ENCODE assay signal across 9 cellular contexts in the genomic region with DNA sequence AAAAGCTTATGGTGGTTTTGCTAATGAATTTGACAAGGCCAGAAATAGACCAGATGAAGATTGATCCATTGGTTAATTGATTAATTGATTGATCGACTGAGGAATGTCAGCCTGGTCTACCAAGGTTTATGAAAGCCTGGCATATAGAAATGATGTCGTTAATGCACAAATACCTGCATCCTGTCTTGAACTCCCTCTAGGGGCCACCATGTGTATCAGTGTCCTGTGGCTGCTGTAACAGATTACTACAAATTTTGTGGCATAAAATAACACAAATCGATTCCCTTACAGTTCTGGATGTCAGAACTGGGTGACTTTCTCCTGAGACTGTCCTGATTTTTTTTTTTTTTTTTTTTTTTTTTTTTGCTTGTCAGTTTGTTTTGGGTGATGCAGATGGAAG.
A peak's percentile ranks its signal among the peaks of the same experiment; 100 is the strongest.
DNase-seq lines count a peak whose midpoint lies in the region; ATAC-seq and TF ChIP-seq lines count a peak whose summit lies in the region.
"Had no signal": no experiment of that assay in that cellular context is flagged by ENCODE, and none has a peak within 500 bp of the region (broad histone marks: within the 10 kb centered on the region; RNA-seq: fewer than 3 reads in every experiment).

No MANE protein-coding gene starts in this region.

- H3K4me3 Mint-ChIP-seq in glutamatergic neuron (ENCODE audit: unreplicated experiment), result no peak overlapping the region

- no peak overlapping the region for H3K4me3 ChIP-seq in BE2C (ENCODE audit: low read depth, low read length)
- H3K4me3 ChIP-seq in GM12865 (ENCODE audit: low read depth, low read length), result no peak overlapping the region
- no peak overlapping the region for H3K4me3 ChIP-seq in ovary

- H3K36me3 ChIP-seq in BE2C (no peaks in the 10 kb centered on the region), ovary (no peaks in the 10 kb centered on the region)

- H3K4me1 Mint-ChIP-seq in glutamatergic neuron (ENCODE audit: low read depth, unreplicated experiment), result no peaks in the 10 kb centered on the region

- 80 to 85% (median 81%) methylated on average over 3 of the region's 3 CpGs for WGBS in ovary, 3 donors

- H3K27ac ChIP-seq in ovary, result no peak overlapping the region

- TF ChIP-seq CTCF in BE2C (IDR thresholded peaks at IDR 0.05; ENCODE audit: low read depth, low read length) (peak; percentile 12; the same call in 1 of the 2 replicates), GM12865 (IDR thresholded peaks at IDR 0.05; ENCODE audit: insufficient read depth, low read depth, low read length, missing control alignments) (peak; percentile 43), glutamatergic neuron (IDR thresholded peaks at IDR 0.05; ENCODE audit: partially characterized antibody, unreplicated experiment) (peak; percentile 59), ovary (IDR thresholded peaks at IDR 0.05) (no peak)

- intact Hi-C loops in ovary (cut with DNase I), result no loop called here

- no peaks in the 10 kb centered on the region for H3K9me3 ChIP-seq in BE2C
- no peaks in the 10 kb centered on the region for H3K9me3 ChIP-seq in ovary

- no peak for ATAC-seq in HG03135 (IDR thresholded peaks at IDR 0.05; ENCODE audit: unreplicated experiment)
- ATAC-seq in HG03469 (IDR thresholded peaks at IDR 0.05; ENCODE audit: unreplicated experiment), result no peak

- H3K27me3 Mint-ChIP-seq in glutamatergic neuron (ENCODE audit: unreplicated experiment), result peaks cover 3% of the 10 kb centered on the region

- H3K9me3 Mint-ChIP-seq in glutamatergic neuron (ENCODE audit: unreplicated experiment), result peaks cover 2% of the 10 kb centered on the region

- no peaks in the 10 kb centered on the region for H3K36me3 Mint-ChIP-seq in glutamatergic neuron (ENCODE audit: unreplicated experiment)

- H3K27me3 ChIP-seq in BE2C (no peaks in the 10 kb centered on the region), ovary (no peaks in the 10 kb centered on the region)

- no peak for TF ChIP-seq POLR2A in ovary (IDR thresholded peaks at IDR 0.05)

- no peak for TF ChIP-seq EP300 in ovary (IDR thresholded peaks at IDR 0.05)

- H3K4me1 ChIP-seq in BE2C (no peaks in the 10 kb centered on the region), ovary (ENCODE audit: insufficient read depth) (no peaks in the 10 kb centered on the region)

- H3K27ac Mint-ChIP-seq in glutamatergic neuron (ENCODE audit: unreplicated experiment), result no peak overlapping the region

- DNase-seq in BE2C (no peak), GM12865 (ENCODE audit: low read depth) (peak; percentile 14), OCI-M1 (lab: John Stamatoyannopoulos, UW) (peak; percentile 13), glutamatergic neuron (no peak), inferior parietal cortex (ENCODE audit: extremely low spot score) (no peak), ovary (no peak)
- DNase-seq: kidney glomerular epithelial cell had no signal

Comparison
In these comparisons a context has a peak if more than half of its experiments do, and no peak if none do; other contexts are left out.
1. DNase-seq: peak in GM12865 (single experiment) and OCI-M1 (single experiment); none in BE2C (single experiment), glutamatergic neuron (single experiment), inferior parietal cortex (single experiment) and ovary (0 of 5).
2. CTCF ChIP-seq: peak in BE2C (single experiment), GM12865 (single experiment) and glutamatergic neuron (single experiment); none in ovary (0 of 3).